1 cellular context compared by ENCODE assay signal in the genomic region with DNA sequence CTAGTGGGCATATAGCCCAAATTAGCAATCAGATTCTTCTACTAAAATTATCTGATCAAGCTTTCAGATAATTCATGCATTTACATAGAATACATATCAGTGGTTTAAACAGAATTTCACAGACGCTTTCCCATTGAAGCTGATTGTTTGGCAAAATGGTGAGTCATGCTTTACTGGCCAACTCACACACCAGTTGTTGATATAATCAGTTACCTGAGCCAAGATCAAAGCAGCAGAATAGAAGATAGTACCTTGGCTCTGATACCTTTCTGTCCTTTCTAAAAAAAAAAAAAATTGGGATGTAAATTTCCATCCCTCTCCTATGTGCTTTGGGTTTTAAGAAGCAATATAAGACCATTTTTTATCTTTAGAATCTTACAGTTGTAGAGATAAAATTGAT.
TF ChIP-seq lines count a peak whose summit lies in the region.

No MANE protein-coding gene starts in this region.

TF ChIP-seq in liver, 16 proteins besides CTCF, POLR2A, EP300 and RAD21 (continued from another document):
- TF ChIP-seq, protein P1, sequence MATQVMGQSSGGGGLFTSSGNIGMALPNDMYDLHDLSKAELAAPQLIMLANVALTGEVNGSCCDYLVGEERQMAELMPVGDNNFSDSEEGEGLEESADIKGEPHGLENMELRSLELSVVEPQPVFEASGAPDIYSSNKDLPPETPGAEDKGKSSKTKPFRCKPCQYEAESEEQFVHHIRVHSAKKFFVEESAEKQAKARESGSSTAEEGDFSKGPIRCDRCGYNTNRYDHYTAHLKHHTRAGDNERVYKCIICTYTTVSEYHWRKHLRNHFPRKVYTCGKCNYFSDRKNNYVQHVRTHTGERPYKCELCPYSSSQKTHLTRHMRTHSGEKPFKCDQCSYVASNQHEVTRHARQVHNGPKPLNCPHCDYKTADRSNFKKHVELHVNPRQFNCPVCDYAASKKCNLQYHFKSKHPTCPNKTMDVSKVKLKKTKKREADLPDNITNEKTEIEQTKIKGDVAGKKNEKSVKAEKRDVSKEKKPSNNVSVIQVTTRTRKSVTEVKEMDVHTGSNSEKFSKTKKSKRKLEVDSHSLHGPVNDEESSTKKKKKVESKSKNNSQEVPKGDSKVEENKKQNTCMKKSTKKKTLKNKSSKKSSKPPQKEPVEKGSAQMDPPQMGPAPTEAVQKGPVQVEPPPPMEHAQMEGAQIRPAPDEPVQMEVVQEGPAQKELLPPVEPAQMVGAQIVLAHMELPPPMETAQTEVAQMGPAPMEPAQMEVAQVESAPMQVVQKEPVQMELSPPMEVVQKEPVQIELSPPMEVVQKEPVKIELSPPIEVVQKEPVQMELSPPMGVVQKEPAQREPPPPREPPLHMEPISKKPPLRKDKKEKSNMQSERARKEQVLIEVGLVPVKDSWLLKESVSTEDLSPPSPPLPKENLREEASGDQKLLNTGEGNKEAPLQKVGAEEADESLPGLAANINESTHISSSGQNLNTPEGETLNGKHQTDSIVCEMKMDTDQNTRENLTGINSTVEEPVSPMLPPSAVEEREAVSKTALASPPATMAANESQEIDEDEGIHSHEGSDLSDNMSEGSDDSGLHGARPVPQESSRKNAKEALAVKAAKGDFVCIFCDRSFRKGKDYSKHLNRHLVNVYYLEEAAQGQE (IDR thresholded peaks at IDR 0.05) = peak; percentile 33
- TF ChIP-seq EGR1 (IDR thresholded peaks at IDR 0.05; ENCODE audit: low read depth in 2 of 2) (no peak), GABPA (IDR thresholded peaks at IDR 0.05 in 1 of 2, conservative IDR thresholded peaks at IDR 0.05 in 1 of 2) (no peak), FOXA2 (IDR thresholded peaks at IDR 0.05) (peak; percentile 85), ATF3 (IDR thresholded peaks at IDR 0.05) (peak; percentile 82), SP1 (IDR thresholded peaks at IDR 0.05) (no peak), HNF4G (IDR thresholded peaks at IDR 0.05) (no peak), JUND (IDR thresholded peaks at IDR 0.05) (peak; percentile 93 to 96), RXRA (IDR thresholded peaks at IDR 0.05) (peak in 1 of 2 donors; percentile 42), YY1 (IDR thresholded peaks at IDR 0.05) (peak; percentile 64), NR2F2 (IDR thresholded peaks at IDR 0.05) (no peak), HNF4A (conservative IDR thresholded peaks at IDR 0.05) (peak; percentile 12 to 35)
- TF ChIP-seq, protein P2, sequence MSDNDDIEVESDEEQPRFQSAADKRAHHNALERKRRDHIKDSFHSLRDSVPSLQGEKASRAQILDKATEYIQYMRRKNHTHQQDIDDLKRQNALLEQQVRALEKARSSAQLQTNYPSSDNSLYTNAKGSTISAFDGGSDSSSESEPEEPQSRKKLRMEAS (IDR thresholded peaks at IDR 0.05) = peak; percentile 14
